Comparison of ENCODE assay signal across 39 cellular contexts in the genomic region with DNA sequence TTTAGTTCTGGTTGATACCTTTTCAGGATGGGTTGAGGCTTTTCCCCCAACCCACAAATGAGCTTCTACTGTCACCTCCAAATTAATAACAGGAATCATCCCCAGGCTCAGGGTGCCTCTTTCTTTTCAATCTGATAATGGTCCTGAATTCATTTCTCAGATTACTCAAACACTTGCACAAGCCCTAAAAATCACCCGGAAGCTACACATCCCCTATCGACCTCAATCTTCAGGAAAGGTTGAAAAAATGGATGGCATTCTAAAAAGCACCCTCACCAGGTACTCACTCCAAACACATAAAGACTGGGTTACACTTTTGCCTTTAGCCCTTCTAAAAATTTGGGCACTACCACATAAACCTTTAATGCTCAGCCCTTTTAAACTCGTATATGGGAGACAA.
"Had no signal": no experiment of that assay in that cellular context is flagged by ENCODE, and none has a peak within 500 bp of the region (broad histone marks: within the 10 kb centered on the region; RNA-seq: fewer than 3 reads in every experiment).

No MANE protein-coding gene starts in this region.

- H3K9me3 ChIP-seq: adrenal gland, ascending aorta, body of pancreas, breast epithelium had no signal

- H3K4me3 ChIP-seq: adrenal gland, ascending aorta, body of pancreas, breast epithelium, cardiac muscle cell had no signal

- FAIRE-seq: bronchial epithelial cell had no signal

- H3K36me3 Mint-ChIP-seq: activated naive CD4-positive, alpha-beta T cell treated with anti-CD3 and anti-CD28 coated beads, Interleukin-2, amount 50 U/mL, for 24 hours; activated naive CD4-positive, alpha-beta T cell treated with anti-CD3 and anti-CD28 coated beads, Interleukin-2, amount 50 U/mL, for 72 hours; activated naive CD8-positive, alpha-beta T cell treated with anti-CD3 and anti-CD28 coated beads for 36 hours; brain had no signal

- DNase-seq: activated effector memory CD4-positive, alpha-beta T cell treated with anti-CD3 and anti-CD28 coated beads, Interleukin-2, amount 50 U/mL, for 16 hours; activated effector memory CD4-positive, alpha-beta T cell treated with Interleukin-2 at 50 U/mL for 16 hours; activated gamma-delta T cell; activated gamma-delta T cell treated with Interleukin-2 at 50 U/mL for 16 hours; activated naive CD4-positive, alpha-beta T cell; activated naive CD4-positive, alpha-beta T cell treated with anti-CD3 and anti-CD28 coated beads for 36 hours; activated naive CD4-positive, alpha-beta T cell treated with anti-CD3 and anti-CD28 coated beads, Interleukin-2, amount 10 ng/mL, durations not matched to agents 7 days and 5 days; activated naive CD4-positive, alpha-beta T cell treated with anti-CD3 and anti-CD28 coated beads, Interleukin-2, amount 50 U/mL, for 16 hours; activated naive CD4-positive, alpha-beta T cell treated with Interleukin-2 at 50 U/mL for 16 hours; activated naive CD8-positive, alpha-beta T cell treated with anti-CD3 and anti-CD28 coated beads for 36 hours; activated naive CD8-positive, alpha-beta T cell treated with anti-CD3 and anti-CD28 coated beads, Interleukin-2, amount 10 ng/mL, durations not matched to agents 7 days and 5 days; activated naive CD8-positive, alpha-beta T cell treated with anti-CD3 and anti-CD28 coated beads, Interleukin-2, amount 50 U/mL, for 24 hours; activated T-cell treated with anti-CD3 and anti-CD28 coated beads, Interleukin-2, amount 50 U/mL, for 1 hour; activated T-cell treated with anti-CD3 and anti-CD28 coated beads, Interleukin-2, amount 50 U/mL, for 24 hours; activated T-cell treated with anti-CD3 and anti-CD28 coated beads, Interleukin-2, amount 50 U/mL, for 4 hours; activated T-cell treated with anti-CD3 and anti-CD28 coated beads, Interleukin-2, amount 50 U/mL, for 48 hours; activated T-cell treated with anti-CD3 and anti-CD28 coated beads, Interleukin-2, amount 50 U/mL, for 72 hours; adrenal gland; amniotic stem cell; amygdala; anterior cingulate cortex; aorta; body of pancreas; brain microvascular endothelial cell; caudate nucleus; central memory CD4-positive, alpha-beta T cell; cerebellar nuclear complex had no signal

- H3K4me3 Mint-ChIP-seq: activated naive CD4-positive, alpha-beta T cell treated with anti-CD3 and anti-CD28 coated beads for 36 hours; activated naive CD4-positive, alpha-beta T cell treated with anti-CD3 and anti-CD28 coated beads, Interleukin-2, amount 10 ng/mL, durations not matched to agents 7 days and 5 days; activated naive CD4-positive, alpha-beta T cell treated with anti-CD3 and anti-CD28 coated beads, Interleukin-2, amount 50 U/mL, for 24 hours; activated naive CD8-positive, alpha-beta T cell; activated naive CD8-positive, alpha-beta T cell treated with anti-CD3 and anti-CD28 coated beads for 36 hours; activated naive CD8-positive, alpha-beta T cell treated with anti-CD3 and anti-CD28 coated beads, Interleukin-2, amount 10 ng/mL, durations not matched to agents 7 days and 5 days; activated naive CD8-positive, alpha-beta T cell treated with anti-CD3 and anti-CD28 coated beads, Interleukin-2, amount 50 U/mL, for 24 hours; activated T-cell treated with anti-CD3 and anti-CD28 coated beads, Interleukin-2, amount 50 U/mL, for 24 hours; activated T-cell treated with anti-CD3 and anti-CD28 coated beads, Interleukin-2, amount 50 U/mL, for 4 hours; activated T-cell treated with anti-CD3 and anti-CD28 coated beads, Interleukin-2, amount 50 U/mL, for 72 hours; activated T-helper 1 cell treated with anti-CD3 and anti-CD28 coated beads, Interleukin-12 subunit alpha, Interleukin-12 subunit beta, Interleukin-2, Interleukin-4 antibody, amounts not matched to agents 30 ng/mL and 10 ng/mL and 1 ng/mL, durations not matched to agents 14 hours and 24 hours and 36 hours; activated T-helper 17 cell treated with anti-CD3 and anti-CD28 coated beads, Interleukin-2, amount 50 U/mL, for 72 hours; brain; central memory CD8-positive, alpha-beta T cell had no signal

- H3K27ac Mint-ChIP-seq: activated naive CD4-positive, alpha-beta T cell treated with anti-CD3 and anti-CD28 coated beads for 36 hours; activated naive CD4-positive, alpha-beta T cell treated with anti-CD3 and anti-CD28 coated beads, Interleukin-2, amount 10 ng/mL, durations not matched to agents 7 days and 5 days; activated naive CD4-positive, alpha-beta T cell treated with anti-CD3 and anti-CD28 coated beads, Interleukin-2, amount 50 U/mL, for 24 hours; activated naive CD4-positive, alpha-beta T cell treated with anti-CD3 and anti-CD28 coated beads, Interleukin-2, amount 50 U/mL, for 72 hours; activated naive CD8-positive, alpha-beta T cell; activated naive CD8-positive, alpha-beta T cell treated with anti-CD3 and anti-CD28 coated beads for 36 hours; activated naive CD8-positive, alpha-beta T cell treated with anti-CD3 and anti-CD28 coated beads, Interleukin-2, amount 10 ng/mL, durations not matched to agents 7 days and 5 days; activated naive CD8-positive, alpha-beta T cell treated with anti-CD3 and anti-CD28 coated beads, Interleukin-2, amount 50 U/mL, for 24 hours; activated T-cell treated with anti-CD3 and anti-CD28 coated beads, Interleukin-2, amount 50 U/mL, for 24 hours; activated T-cell treated with anti-CD3 and anti-CD28 coated beads, Interleukin-2, amount 50 U/mL, for 72 hours; activated T-helper 1 cell treated with anti-CD3 and anti-CD28 coated beads, Interleukin-12 subunit alpha, Interleukin-12 subunit beta, Interleukin-2, Interleukin-4 antibody, amounts not matched to agents 30 ng/mL and 10 ng/mL and 1 ng/mL, durations not matched to agents 14 hours and 24 hours and 36 hours; activated T-helper 17 cell treated with anti-CD3 and anti-CD28 coated beads, Interleukin-2, amount 50 U/mL, for 72 hours; activated T-helper 2 cell treated with anti-CD3 and anti-CD28 coated beads, Interferon-gamma antibody, Interleukin-2, Interleukin-4, amounts not matched to agents 10 μg/mL and 5 μg/mL and 100 μg/mL, durations not matched to agents 14 hours and 24 hours and 36 hours; brain had no signal

- H3K9me3 Mint-ChIP-seq: activated naive CD4-positive, alpha-beta T cell treated with anti-CD3 and anti-CD28 coated beads for 36 hours; activated naive CD8-positive, alpha-beta T cell treated with anti-CD3 and anti-CD28 coated beads for 36 hours; activated naive CD8-positive, alpha-beta T cell treated with anti-CD3 and anti-CD28 coated beads, Interleukin-2, amount 50 U/mL, for 24 hours; activated T-cell treated with anti-CD3 and anti-CD28 coated beads, Interleukin-2, amount 50 U/mL, for 24 hours; activated T-cell treated with anti-CD3 and anti-CD28 coated beads, Interleukin-2, amount 50 U/mL, for 4 hours; activated T-helper 17 cell treated with anti-CD3 and anti-CD28 coated beads, Interleukin-2, amount 50 U/mL, for 72 hours; activated T-helper 2 cell treated with anti-CD3 and anti-CD28 coated beads, Interferon-gamma antibody, Interleukin-2, Interleukin-4, amounts not matched to agents 10 μg/mL and 5 μg/mL and 100 μg/mL, durations not matched to agents 14 hours and 24 hours and 36 hours; central memory CD8-positive, alpha-beta T cell had no signal

- H3K4me1 ChIP-seq: adrenal gland, ascending aorta, body of pancreas, breast epithelium had no signal

- H3K36me3 ChIP-seq: adrenal gland, ascending aorta, brain microvascular endothelial cell, breast epithelium, cardiac muscle cell had no signal

- H3K27ac ChIP-seq: adrenal gland, ascending aorta, body of pancreas, brain microvascular endothelial cell, breast epithelium, cardiac muscle cell had no signal

- H3K27me3 Mint-ChIP-seq: activated naive CD4-positive, alpha-beta T cell treated with anti-CD3 and anti-CD28 coated beads, Interleukin-2, amount 50 U/mL, for 24 hours; activated naive CD8-positive, alpha-beta T cell; activated naive CD8-positive, alpha-beta T cell treated with anti-CD3 and anti-CD28 coated beads for 36 hours; activated naive CD8-positive, alpha-beta T cell treated with anti-CD3 and anti-CD28 coated beads, Interleukin-2, amount 10 ng/mL, durations not matched to agents 7 days and 5 days; activated naive CD8-positive, alpha-beta T cell treated with anti-CD3 and anti-CD28 coated beads, Interleukin-2, amount 50 U/mL, for 24 hours; activated T-cell treated with anti-CD3 and anti-CD28 coated beads, Interleukin-2, amount 50 U/mL, for 24 hours; activated T-helper 17 cell treated with anti-CD3 and anti-CD28 coated beads, Interleukin-2, amount 50 U/mL, for 72 hours; brain; central memory CD8-positive, alpha-beta T cell had no signal

- H3K4me1 Mint-ChIP-seq: activated T-helper 17 cell treated with anti-CD3 and anti-CD28 coated beads, Interleukin-2, amount 50 U/mL, for 72 hours; brain had no signal

- H3K27me3 ChIP-seq: adrenal gland, ascending aorta, body of pancreas, brain microvascular endothelial cell, breast epithelium, cardiac muscle cell had no signal
